8 cellular contexts compared by ENCODE assay signal in the genomic region with DNA sequence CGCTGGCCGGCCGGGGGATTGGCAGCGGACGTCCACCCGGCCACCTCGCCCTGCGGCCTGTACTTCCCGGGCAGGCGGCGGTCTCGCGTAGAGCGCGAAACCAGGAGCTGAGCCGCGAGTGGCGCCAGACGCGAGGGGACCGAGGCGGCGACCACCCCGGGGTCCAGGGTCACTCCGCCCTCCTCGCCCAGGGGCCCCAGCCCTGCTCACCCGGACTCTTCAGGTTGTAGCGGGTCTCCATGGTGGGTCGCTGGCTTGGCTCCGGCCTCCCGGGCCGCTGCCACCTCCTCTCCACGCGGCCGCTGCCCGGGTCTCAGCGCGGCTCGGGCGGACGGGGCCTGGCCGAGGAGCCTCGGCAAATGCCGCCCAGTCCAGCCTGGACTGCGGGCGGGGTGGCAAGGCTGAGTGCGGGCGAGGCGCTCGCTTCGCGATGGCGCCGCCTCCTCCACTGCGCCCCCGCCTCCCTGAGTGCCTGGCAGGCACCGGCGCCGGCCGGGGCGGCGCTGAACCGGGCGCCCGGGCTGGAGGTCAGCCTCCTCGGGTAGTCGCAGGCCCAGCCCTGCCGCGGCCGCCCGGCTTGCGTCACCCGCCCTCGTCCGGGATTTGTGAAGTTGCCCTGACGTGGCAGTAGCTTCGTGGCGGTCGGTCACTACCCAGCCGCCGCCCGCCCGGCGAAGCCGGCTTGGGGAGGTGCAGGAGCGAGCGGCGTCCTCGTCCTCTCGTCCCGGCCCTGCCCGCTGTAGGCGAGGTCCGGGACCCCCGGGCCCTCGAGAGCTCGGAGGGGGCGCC. TPM values are rescaled to one million over a fixed set of nuclear protein-coding genes. Genes with fewer than 3 reads are reported as not detected.
A peak's percentile ranks its signal among the peaks of the same experiment; 100 is the strongest.
DNase-seq lines count a peak whose midpoint lies in the region; ATAC-seq and TF ChIP-seq lines count a peak whose summit lies in the region.

A gene with protein sequence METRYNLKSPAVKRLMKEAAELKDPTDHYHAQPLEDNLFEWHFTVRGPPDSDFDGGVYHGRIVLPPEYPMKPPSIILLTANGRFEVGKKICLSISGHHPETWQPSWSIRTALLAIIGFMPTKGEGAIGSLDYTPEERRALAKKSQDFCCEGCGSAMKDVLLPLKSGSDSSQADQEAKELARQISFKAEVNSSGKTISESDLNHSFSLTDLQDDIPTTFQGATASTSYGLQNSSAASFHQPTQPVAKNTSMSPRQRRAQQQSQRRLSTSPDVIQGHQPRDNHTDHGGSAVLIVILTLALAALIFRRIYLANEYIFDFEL (minus strand): TSS at position 394 of the 789 bp plus-strand sequence. CDS start 153 bp downstream, at position 241.

- DNase-seq in CMK (ENCODE audit: low read depth): peak; percentile 32
- peak; percentile 83 for DNase-seq in HPDE6-E6E7 (ENCODE audit: extremely low spot score)
- peak; percentile 94 for DNase-seq in RPMI7951 (ENCODE audit: low read depth)
- peak; percentile 61 for DNase-seq in activated effector memory CD4-positive, alpha-beta T cell treated with Interleukin-2 at 50 U/mL for 16 hours
- DNase-seq in fibroblast of pulmonary artery (ENCODE audit: low read depth): peak; percentile 95
- DNase-seq in stimulated activated naive CD8-positive, alpha-beta T cell treated with anti-CD3 and anti-CD28 coated beads, Interleukin-15, Interleukin-2, amounts not matched to agents 100 U/mL and 50 U/mL, for 24 hours: peak; percentile 85

- peak; percentile 31 for ATAC-seq in GM19438 (IDR thresholded peaks at IDR 0.05; ENCODE audit: low read depth, unreplicated experiment)
- ATAC-seq in stimulated activated naive CD8-positive, alpha-beta T cell treated with anti-CD3 and anti-CD28 coated beads, Interleukin-15, Interleukin-2, amounts not matched to agents 100 U/mL and 50 U/mL, for 24 hours: peak; percentile 90

- H3K4me3 ChIP-seq in fibroblast of pulmonary artery (replicated peaks; ENCODE audit: low read depth, low read length): peak within 1 kb of the TSS; percentile 86

- H3K4me3 Mint-ChIP-seq in nephron: peak within 1 kb of the TSS; percentile 92 to 98 (median 97)

- TF ChIP-seq CTCF in fibroblast of pulmonary artery (IDR thresholded peaks at IDR 0.05; ENCODE audit: low read length, missing control alignments): no peak
- TF ChIP-seq CTCF in nephron (IDR thresholded peaks at IDR 0.05; ENCODE audit: unreplicated experiment in 3 of 3): no peak

- H3K27ac Mint-ChIP-seq in nephron: peak within 1 kb of the TSS; percentile 98 to 100 (median 99)

- H3K9me3 Mint-ChIP-seq in nephron: no peaks in the 10 kb centered on the region

- H3K36me3 Mint-ChIP-seq in nephron (ENCODE audit: low read depth): peaks cover 7% of the 10 kb centered on the region

- H3K4me1 Mint-ChIP-seq in nephron: peaks cover 54% of the 10 kb centered on the region

- peaks cover under 1% of the 10 kb centered on the region for H3K27me3 Mint-ChIP-seq in nephron (ENCODE audit: low read depth)

RNA-seq across cellular contexts. Expression of the gene that starts here (rescaled TPM):
- 37.6 and 44.2 TPM in 2 replicates for total RNA-seq in RPMI7951 (2014; rRNA removed; shearing (Covaris generic))

Comparison
In these comparisons a context has a peak if more than half of its experiments do, and no peak if none do; other contexts are left out.
1. Peak in every context shown above with its lines: DNase-seq, ATAC-seq and H3K4me3 ChIP-seq.
2. DNase-seq: peak in every context shown above with its lines; median percentile 95 in fibroblast of pulmonary artery; 94 in RPMI7951; 85 in stimulated activated naive CD8-positive, alpha-beta T cell treated with anti-CD3 and anti-CD28 coated beads, Interleukin-15, Interleukin-2, amounts not matched to agents 100 U/mL and 50 U/mL, for 24 hours; 83 in HPDE6-E6E7; 61 in activated effector memory CD4-positive, alpha-beta T cell treated with Interleukin-2 at 50 U/mL for 16 hours; 32 in CMK.